Comparison of ENCODE assay signal across 19 cellular contexts in the genomic region with DNA sequence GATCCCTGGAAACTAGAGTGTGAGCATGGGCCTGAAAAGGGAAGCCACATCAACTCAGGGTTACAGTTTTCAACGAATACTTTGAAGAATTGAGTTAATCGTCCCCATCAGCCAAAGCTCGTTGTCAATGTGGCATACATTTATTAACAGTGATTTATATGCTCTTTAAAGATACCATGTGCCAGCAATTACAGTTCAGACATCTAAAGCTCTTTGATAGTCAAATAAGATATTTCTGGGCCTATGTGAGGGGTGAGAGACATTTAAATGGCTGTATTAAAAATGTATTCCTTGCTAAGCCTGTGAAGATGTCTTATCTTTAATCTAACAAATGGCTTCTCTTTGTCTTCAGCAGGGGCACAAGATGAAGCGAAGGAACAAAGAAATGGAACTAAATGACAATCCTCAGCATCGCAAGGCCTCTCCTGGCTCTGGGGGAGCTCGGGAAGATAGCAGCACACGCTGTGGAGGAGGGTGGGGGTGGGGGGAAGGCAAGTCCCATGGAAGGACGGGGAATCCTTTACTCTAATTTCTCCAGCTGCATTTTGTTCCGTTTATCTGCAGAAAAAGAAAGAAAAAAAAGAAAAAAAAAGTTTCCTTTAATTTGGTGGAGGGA.
DNase-seq lines count a peak whose midpoint lies in the region; ATAC-seq and TF ChIP-seq lines count a peak whose summit lies in the region.
"Had no signal": no experiment of that assay in that cellular context is flagged by ENCODE, and none has a peak within 500 bp of the region (broad histone marks: within the 10 kb centered on the region; RNA-seq: fewer than 3 reads in every experiment).

No MANE protein-coding gene starts in this region.

- H3K4me1 Mint-ChIP-seq in GM23338 (peaks cover 10% of the 10 kb centered on the region; the same call in 2 of the 3 replicates), WTC11 (peaks cover 11% of the 10 kb centered on the region)
- no peaks in the 10 kb centered on the region for H3K4me1 Mint-ChIP-seq in stimulated activated naive CD8-positive, alpha-beta T cell treated with anti-CD3 and anti-CD28 coated beads, Interleukin-15, amount 100 ng/mL, for 72 hours

- H3K9ac ChIP-seq in mesendoderm (ENCODE audit: low read length) (no peak overlapping the region), neuronal stem cell (ENCODE audit: low read depth, low read length, poor library complexity) (no peak overlapping the region), colonic mucosa (ENCODE audit: low read depth in 2 of 2, low read length in 2 of 2) (no peak overlapping the region)

- H3K79me2 ChIP-seq in GM23338 (replicated peaks; ENCODE audit: insufficient read depth): no peaks in the 10 kb centered on the region
- no peaks in the 10 kb centered on the region for H3K79me2 ChIP-seq in mesendoderm (ENCODE audit: control insufficient read depth, insufficient read depth, low read length)

- H3K4me3 Mint-ChIP-seq in GM23338: no peak overlapping the region
- H3K4me3 Mint-ChIP-seq in WTC11: no peak overlapping the region
- H3K4me3 Mint-ChIP-seq in stimulated activated naive CD8-positive, alpha-beta T cell treated with anti-CD3 and anti-CD28 coated beads, Interleukin-15, amount 100 ng/mL, for 72 hours: no peak overlapping the region
- H3K4me3 Mint-ChIP-seq: HFFc6 had no signal

- intact Hi-C loops in colonic mucosa (cut with DNase I): no loop called here

- H2BK15ac ChIP-seq in mesendoderm (replicated peaks; ENCODE audit: low read depth) (no peak overlapping the region), neuronal stem cell (ENCODE audit: low read length) (no peak overlapping the region)

- no peak overlapping the region for H3K27ac ChIP-seq in GM23338 (ENCODE audit: low read depth)
- no peak overlapping the region for H3K27ac ChIP-seq in mesendoderm (ENCODE audit: low read depth, low read length)
- no peak overlapping the region for H3K27ac ChIP-seq in neuronal stem cell (replicated peaks; ENCODE audit: low read length)
- H3K27ac ChIP-seq in colonic mucosa: no peak overlapping the region
- H3K27ac ChIP-seq: RWPE1 had no signal

- H3F3A ChIP-seq in GM23338 (replicated peaks; ENCODE audit: low read depth): no peaks in the 10 kb centered on the region

- H3K27me3 ChIP-seq in GM23338 (ENCODE audit: insufficient read depth) (no peaks in the 10 kb centered on the region), mesendoderm (ENCODE audit: insufficient read depth, low read length, poor library complexity) (no peaks in the 10 kb centered on the region), neuronal stem cell (ENCODE audit: control insufficient read depth in 3 of 3, insufficient read depth in 3 of 3, low read depth in 1 of 3, low read length in 3 of 3) (no peaks in the 10 kb centered on the region), colonic mucosa (no peaks in the 10 kb centered on the region)

- peak overlapping the region; percentile 55 for H3K4ac ChIP-seq in mesendoderm (ENCODE audit: low read depth, low read length)
- no peak overlapping the region for H3K4ac ChIP-seq in neuronal stem cell (ENCODE audit: low read length)

- CTCF ChIA-PET in WTC11 (lab: Charles Lee): no interaction called here

- no peak overlapping the region for H2BK12ac ChIP-seq in neuronal stem cell (ENCODE audit: low read length)

- H3K4me2 ChIP-seq in GM23338: no peak overlapping the region
- H3K4me2 ChIP-seq in mesendoderm (ENCODE audit: low read length): no peak overlapping the region
- H3K4me2 ChIP-seq in neuronal stem cell (ENCODE audit: insufficient read depth, low read length, poor library complexity, severe bottlenecking): no peak overlapping the region

- no CpG with 5 or more reads among the region's 9 CpGs for WGBS in mesendoderm (ENCODE audit: extremely low coverage, insufficient coverage, low lambda C conversion rate)
- no CpG with 5 or more reads among the region's 9 CpGs for WGBS in neuronal stem cell (ENCODE audit: extremely low coverage in 2 of 2, insufficient read length in 2 of 2, insufficient replicate concordance in 1 of 2), 2 donors

- H2AK5ac ChIP-seq in mesendoderm (ENCODE audit: low read length): no peak overlapping the region
- no peak overlapping the region for H2AK5ac ChIP-seq in neuronal stem cell (ENCODE audit: low read depth, low read length)

- H4K8ac ChIP-seq in mesendoderm (ENCODE audit: low read depth, low read length) (no peak overlapping the region), neuronal stem cell (ENCODE audit: low read depth, low read length) (no peak overlapping the region)

- no peak overlapping the region for H3K14ac ChIP-seq in neuronal stem cell (ENCODE audit: low read length)

- no peak overlapping the region for H4K91ac ChIP-seq in neuronal stem cell (ENCODE audit: low read depth, low read length, poor library complexity)

- H2BK120ac ChIP-seq in mesendoderm (ENCODE audit: low read depth, low read length) (peak overlapping the region; percentile 61), neuronal stem cell (ENCODE audit: low read depth, low read length) (no peak overlapping the region)

- peak; percentile 65 for ATAC-seq in GM23338
- ATAC-seq in WTC11: peak; percentile 51; the same call in 1 of the 2 replicates
- no peak for ATAC-seq in GM21717 (IDR thresholded peaks at IDR 0.05; ENCODE audit: unreplicated experiment)
- no peak for ATAC-seq in stimulated activated naive CD8-positive, alpha-beta T cell treated with anti-CD3 and anti-CD28 coated beads, Interleukin-15, amount 100 ng/mL, for 72 hours
- ATAC-seq: Panc1 had no signal

- H3K36me3 ChIP-seq in GM23338 (ENCODE audit: insufficient read depth): no peaks in the 10 kb centered on the region
- H3K36me3 ChIP-seq in mesendoderm (ENCODE audit: control insufficient read depth, insufficient read depth, low read length): no peaks in the 10 kb centered on the region
- no peaks in the 10 kb centered on the region for H3K36me3 ChIP-seq in neuronal stem cell (replicated peaks in 1 of 2; ENCODE audit: control insufficient read depth in 2 of 2, insufficient read depth in 2 of 2, low read length in 2 of 2)
- no peaks in the 10 kb centered on the region for H3K36me3 ChIP-seq in colonic mucosa
- H3K36me3 ChIP-seq: HAP-1 had no signal

- no peaks in the 10 kb centered on the region for H3K79me1 ChIP-seq in mesendoderm (ENCODE audit: low read length)
- no peaks in the 10 kb centered on the region for H3K79me1 ChIP-seq in neuronal stem cell (ENCODE audit: low read depth, low read length)

- H3K27me3 Mint-ChIP-seq in GM23338 (ENCODE audit: insufficient read depth, low read depth, poor library complexity): no peaks in the 10 kb centered on the region
- H3K27me3 Mint-ChIP-seq in WTC11 (ENCODE audit: low read depth): no peaks in the 10 kb centered on the region
- no peaks in the 10 kb centered on the region for H3K27me3 Mint-ChIP-seq in stimulated activated naive CD8-positive, alpha-beta T cell treated with anti-CD3 and anti-CD28 coated beads, Interleukin-15, amount 100 ng/mL, for 72 hours

- no peak overlapping the region for H3K56ac ChIP-seq in mesendoderm (ENCODE audit: low read length)

- no peak overlapping the region for H3K4me3 ChIP-seq in GM23338
- no peak overlapping the region for H3K4me3 ChIP-seq in mesendoderm (ENCODE audit: low read length)
- no peak overlapping the region for H3K4me3 ChIP-seq in neuronal stem cell (ENCODE audit: low read length in 2 of 2)
- no peak overlapping the region for H3K4me3 ChIP-seq in colonic mucosa
- H3K4me3 ChIP-seq: HAP-1 had no signal

- POLR2A ChIA-PET in WTC11 (lab: Charles Lee): interaction anchor here (0.5 kb wide), 1 partner anchor 102 kb away, joined by 3 read pairs; no protein-coding TSS in a partner anchor

- H2BK5ac ChIP-seq in mesendoderm (ENCODE audit: low read length) (no peak overlapping the region), neuronal stem cell (ENCODE audit: low read length) (no peak overlapping the region)

- H2AFZ ChIP-seq in GM23338: peak overlapping the region; percentile 84; the same call in 1 of the 2 replicates
- peak overlapping the region; percentile 82 for H2AFZ ChIP-seq in neuronal stem cell (ENCODE audit: low read length)

- H3K27ac Mint-ChIP-seq in GM23338 (no peak overlapping the region), WTC11 (no peak overlapping the region)
- H3K27ac Mint-ChIP-seq in stimulated activated naive CD8-positive, alpha-beta T cell treated with anti-CD3 and anti-CD28 coated beads, Interleukin-15, amount 100 ng/mL, for 72 hours: no peak overlapping the region
- H3K27ac Mint-ChIP-seq: HFFc6 had no signal

- H3K9me3 Mint-ChIP-seq in GM23338: no peaks in the 10 kb centered on the region
- no peaks in the 10 kb centered on the region for H3K9me3 Mint-ChIP-seq in WTC11
- H3K9me3 Mint-ChIP-seq in stimulated activated naive CD8-positive, alpha-beta T cell treated with anti-CD3 and anti-CD28 coated beads, Interleukin-15, amount 100 ng/mL, for 72 hours: no peaks in the 10 kb centered on the region

- H3K9me2 ChIP-seq in GM23338 (ENCODE audit: insufficient read depth): peaks cover 3% of the 10 kb centered on the region

- no peak overlapping the region for H4K5ac ChIP-seq in mesendoderm (ENCODE audit: low read length)

- H3K9me3 ChIP-seq in neuronal stem cell (replicated peaks in 1 of 2; ENCODE audit: control insufficient read depth in 2 of 2, insufficient read depth in 1 of 2, low read depth in 1 of 2, low read length in 2 of 2): peaks cover 0 to 4% of the 10 kb centered on the region in 2 donors
- no peaks in the 10 kb centered on the region for H3K9me3 ChIP-seq in colonic mucosa
- H3K9me3 ChIP-seq: HAP-1 had no signal

- no peak overlapping the region for H3K23ac ChIP-seq in mesendoderm (ENCODE audit: low read length)
- H3K23ac ChIP-seq in neuronal stem cell (ENCODE audit: low read depth, low read length, poor library complexity): no peak overlapping the region

- TF ChIP-seq CTCF in GM23338 (conservative IDR thresholded peaks at IDR 0.05; ENCODE audit: low read depth in 2 of 2) (no peak), WTC11 (IDR thresholded peaks at IDR 0.05) (no peak), colonic mucosa (IDR thresholded peaks at IDR 0.05) (no peak)

- H3K4me1 ChIP-seq in GM23338 (ENCODE audit: insufficient read depth) (peaks cover 4% of the 10 kb centered on the region; the same call in 1 of the 2 replicates), mesendoderm (ENCODE audit: control insufficient read depth, low read depth, low read length) (peaks cover 6% of the 10 kb centered on the region), neuronal stem cell (ENCODE audit: control insufficient read depth in 2 of 2, insufficient read depth in 1 of 2, low read depth in 1 of 2, low read length in 2 of 2) (peaks cover 6 to 15% of the 10 kb centered on the region in 2 donors), colonic mucosa (no peaks in the 10 kb centered on the region)
- H3K4me1 ChIP-seq: HAP-1 had no signal

- peak overlapping the region; percentile 18 for H3K18ac ChIP-seq in mesendoderm (ENCODE audit: low read length)
- H3K18ac ChIP-seq in neuronal stem cell (ENCODE audit: low read length): no peak overlapping the region

- H3K36me3 Mint-ChIP-seq in GM23338 (ENCODE audit: low read depth): no peaks in the 10 kb centered on the region
- H3K36me3 Mint-ChIP-seq in WTC11: no peaks in the 10 kb centered on the region

- peak; percentile 11 for DNase-seq in GM23338 (ENCODE audit: low spot score)
- no peak for DNase-seq in WTC11 (ENCODE audit: low spot score)
- DNase-seq in mesendoderm: peak; percentile 51
- DNase-seq in neuronal stem cell (ENCODE audit: low spot score): no peak
- DNase-seq in colonic mucosa: no peak
- no peak for DNase-seq in stimulated activated naive CD8-positive, alpha-beta T cell treated with anti-CD3 and anti-CD28 coated beads, Interleukin-15, amount 100 ng/mL, for 72 hours
- DNase-seq: Calu3, DND-41, HFFc6, IMR-90, KG1, MM.1S, NCI-H2029, NCI-H526 treated with DMSO at 0.1 percent for 48 hours, SHP77 had no signal

- H4K20me1 ChIP-seq in GM23338 (replicated peaks; ENCODE audit: insufficient read depth): no peaks in the 10 kb centered on the region

Comparison
In these comparisons a context has a peak if more than half of its experiments do, and no peak if none do; other contexts are left out.
1. ATAC-seq: peak in GM23338 (single experiment) and WTC11 (single experiment); none in GM21717 (single experiment) and stimulated activated naive CD8-positive, alpha-beta T cell treated with anti-CD3 and anti-CD28 coated beads, Interleukin-15, amount 100 ng/mL, for 72 hours (single experiment).
2. DNase-seq: peak in GM23338 (single experiment) and mesendoderm (single experiment); none in WTC11 (single experiment), neuronal stem cell (single experiment), colonic mucosa (single experiment) and stimulated activated naive CD8-positive, alpha-beta T cell treated with anti-CD3 and anti-CD28 coated beads, Interleukin-15, amount 100 ng/mL, for 72 hours (0 of 2).